In genomic region chr9:68739631-68740174, GRCh38 we compare ENCODE assay signal across 1 cellular context.
TF ChIP-seq lines count a peak whose summit lies in the region.

No MANE protein-coding gene starts in this region.

TF ChIP-seq in HepG2, 621 proteins besides CTCF, POLR2A, EP300 and RAD21 (continued from another document and continues in another):
- TF ChIP-seq ZNF512 (CRISPR knock-in tag; IDR thresholded peaks at IDR 0.05) (no peak), ZNF329 (CRISPR knock-in tag; IDR thresholded peaks at IDR 0.05; ENCODE audit: low read depth) (no peak), SOX6 (IDR thresholded peaks at IDR 0.05) (no peak), SOX6 (CRISPR knock-in tag; IDR thresholded peaks at IDR 0.05) (peak; percentile 92), MLLT10 (CRISPR knock-in tag; IDR thresholded peaks at IDR 0.05) (no peak), ZNF230 (CRISPR knock-in tag; IDR thresholded peaks at IDR 0.05) (no peak), ZNF614 (CRISPR knock-in tag; IDR thresholded peaks at IDR 0.05; ENCODE audit: borderline replicate concordance) (no peak; the same call in 1 of the 2 replicates), ZNF776 (CRISPR knock-in tag; IDR thresholded peaks at IDR 0.05) (no peak), NPAS2 (CRISPR knock-in tag; IDR thresholded peaks at IDR 0.05; ENCODE audit: borderline replicate concordance) (no peak), MBNL3 (CRISPR knock-in tag; conservative IDR thresholded peaks at IDR 0.05) (no peak), ZKSCAN8 (CRISPR knock-in tag; IDR thresholded peaks at IDR 0.05; ENCODE audit: borderline replicate concordance) (peak; percentile 56), ZNF570 (CRISPR knock-in tag; IDR thresholded peaks at IDR 0.05; ENCODE audit: borderline replicate concordance) (no peak), ZNF136 (CRISPR knock-in tag; IDR thresholded peaks at IDR 0.05; ENCODE audit: low read depth) (no peak), GTF3A (CRISPR knock-in tag; conservative IDR thresholded peaks at IDR 0.05) (no peak), MLXIP (CRISPR knock-in tag; IDR thresholded peaks at IDR 0.05; ENCODE audit: borderline replicate concordance) (no peak), ZNF580 (CRISPR knock-in tag; IDR thresholded peaks at IDR 0.05; ENCODE audit: borderline replicate concordance, low read depth) (no peak), SRSF9 (IDR thresholded peaks at IDR 0.05; ENCODE audit: borderline replicate concordance, insufficient read depth, low read depth, low read length, poor library complexity, severe bottlenecking) (no peak), ZNF83 (CRISPR knock-in tag; IDR thresholded peaks at IDR 0.05; ENCODE audit: borderline replicate concordance) (no peak), FOXC1 (CRISPR knock-in tag; IDR thresholded peaks at IDR 0.05; ENCODE audit: borderline replicate concordance) (no peak), RORA (CRISPR knock-in tag; IDR thresholded peaks at IDR 0.05) (no peak), AKNA (CRISPR knock-in tag; IDR thresholded peaks at IDR 0.05; ENCODE audit: borderline replicate concordance) (no peak), ZNF20 (CRISPR knock-in tag; IDR thresholded peaks at IDR 0.05) (no peak), ZNF670 (CRISPR knock-in tag; IDR thresholded peaks at IDR 0.05; ENCODE audit: borderline replicate concordance) (no peak), CHD4 (IDR thresholded peaks at IDR 0.05; ENCODE audit: borderline replicate concordance, low read length) (peak; percentile 51; the same call in 1 of the 2 replicates), SRSF4 (IDR thresholded peaks at IDR 0.05; ENCODE audit: low read depth, low read length, poor library complexity, severe bottlenecking) (no peak), HNRNPUL1 (IDR thresholded peaks at IDR 0.05; ENCODE audit: low read depth, low read length) (no peak), ZNF597 (CRISPR knock-in tag; IDR thresholded peaks at IDR 0.05) (no peak), KLF15 (CRISPR knock-in tag; IDR thresholded peaks at IDR 0.05; ENCODE audit: borderline replicate concordance) (no peak), NFAT5 (CRISPR knock-in tag; IDR thresholded peaks at IDR 0.05) (no peak), FOXK2 (IDR thresholded peaks at IDR 0.05) (no peak), RBM39 (IDR thresholded peaks at IDR 0.05; ENCODE audit: low read depth, low read length, poor library complexity, severe bottlenecking) (no peak), ZBTB38 (CRISPR knock-in tag; IDR thresholded peaks at IDR 0.05) (peak; percentile 34; the same call in 1 of the 2 replicates), THAP9 (CRISPR knock-in tag; IDR thresholded peaks at IDR 0.05; ENCODE audit: borderline replicate concordance) (no peak), ZNF678 (CRISPR knock-in tag; IDR thresholded peaks at IDR 0.05) (no peak), KLF11 (CRISPR knock-in tag; IDR thresholded peaks at IDR 0.05) (no peak), HOXA5 (CRISPR knock-in tag; IDR thresholded peaks at IDR 0.05) (no peak), SMC3 (IDR thresholded peaks at IDR 0.05; ENCODE audit: low read length) (no peak), TBL1XR1 (IDR thresholded peaks at IDR 0.05; ENCODE audit: borderline replicate concordance, low read length, partially characterized antibody) (no peak), ZNF263 (CRISPR knock-in tag; IDR thresholded peaks at IDR 0.05) (no peak), KDM1A (CRISPR knock-in tag; IDR thresholded peaks at IDR 0.05) (no peak), ZBTB21 (CRISPR knock-in tag; IDR thresholded peaks at IDR 0.05) (peak; percentile 49; the same call in 1 of the 2 replicates), MZF1 (CRISPR knock-in tag; IDR thresholded peaks at IDR 0.05; ENCODE audit: borderline replicate concordance) (no peak), ZNF274 (CRISPR knock-in tag; IDR thresholded peaks at IDR 0.05) (no peak), ZNF75D (CRISPR knock-in tag; IDR thresholded peaks at IDR 0.05; ENCODE audit: borderline replicate concordance) (no peak)
